Comparison of ENCODE assay signal across 11 cellular contexts in the genomic region with DNA sequence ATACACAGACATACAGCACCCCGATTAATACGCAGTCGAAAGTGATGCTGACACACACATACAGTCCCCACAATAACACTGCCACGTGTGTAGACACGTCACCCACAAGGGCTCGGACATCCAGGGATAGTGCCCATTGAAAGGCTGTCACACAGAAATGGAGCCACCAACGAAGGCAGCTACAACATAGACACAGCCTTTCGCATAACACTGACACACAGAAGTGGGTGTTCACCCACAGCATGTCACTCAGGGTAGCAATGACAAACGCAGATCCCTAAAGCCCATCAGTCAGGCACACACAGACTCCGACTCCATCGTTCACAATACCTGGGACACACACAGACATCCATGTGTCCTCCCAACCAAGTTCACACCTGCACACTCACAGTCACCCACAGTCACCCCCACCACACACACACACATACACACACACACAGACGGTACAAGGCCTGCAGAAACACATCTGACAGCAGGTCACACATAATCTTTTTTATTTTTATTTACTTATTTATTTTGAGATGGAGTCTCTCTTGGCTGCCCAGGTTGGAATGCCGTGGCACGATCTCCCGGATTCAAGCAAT. TPM values are rescaled to one million over a fixed set of nuclear protein-coding genes. Genes with fewer than 3 reads are reported as not detected.
DNase-seq lines count a peak whose midpoint lies in the region; ATAC-seq and TF ChIP-seq lines count a peak whose summit lies in the region.
"Had no signal": no experiment of that assay in that cellular context is flagged by ENCODE, and none has a peak within 500 bp of the region (broad histone marks: within the 10 kb centered on the region; RNA-seq: fewer than 3 reads in every experiment).

No MANE protein-coding gene starts in this region.

- H3K23ac ChIP-seq in trophoblast cell (ENCODE audit: low read length), result peak overlapping the region; percentile 6

- peak overlapping the region; percentile 31 for H2AK5ac ChIP-seq in trophoblast cell (ENCODE audit: low read length)

- peaks cover 5% of the 10 kb centered on the region for H3K79me2 ChIP-seq in trophoblast cell (ENCODE audit: control insufficient read depth, insufficient read depth, low read length, poor library complexity)

- no peak overlapping the region for H4K91ac ChIP-seq in trophoblast cell (ENCODE audit: low read depth, low read length)

- peak; percentile 56 for DNase-seq in G401 (ENCODE audit: low spot score)
- DNase-seq in SJCRH30, result no peak
- DNase-seq in epithelial cell of esophagus (ENCODE audit: low read depth), result no peak
- DNase-seq in trophoblast cell, result no peak
- no peak for DNase-seq in GM13977 (ENCODE audit: low spot score)
- no peak for DNase-seq in AG08395 (ENCODE audit: low spot score)
- no peak for DNase-seq in HUDEP-2 (lab: John Stamatoyannopoulos, UW; ENCODE audit: unreplicated experiment in 76 of 76)
- no peak for DNase-seq in foreskin keratinocyte
- DNase-seq: activated CD4-positive, alpha-beta T cell treated with anti-CD3 and anti-CD28 coated beads for 4 hours; NCI-H2107 had no signal

- H3K4me2 ChIP-seq in trophoblast cell (ENCODE audit: low read length), result no peak overlapping the region

- H3K4me3 ChIP-seq in SJCRH30 (peak overlapping the region; percentile 72), epithelial cell of esophagus (ENCODE audit: low read length) (peak overlapping the region; percentile 39), trophoblast cell (ENCODE audit: low read depth, low read length) (no peak overlapping the region)

- TF ChIP-seq CTCF in epithelial cell of esophagus (IDR thresholded peaks at IDR 0.05; ENCODE audit: insufficient read depth, low read depth, low read length, missing control alignments), result no peak
- no peak for TF ChIP-seq CTCF in GM13977 (IDR thresholded peaks at IDR 0.05; ENCODE audit: extremely low read depth, insufficient read depth, missing control alignments)
- TF ChIP-seq CTCF in foreskin keratinocyte (conservative IDR thresholded peaks at IDR 0.05), result no peak

- no peak overlapping the region for H2BK12ac ChIP-seq in trophoblast cell (ENCODE audit: low read length)

- H3K4me1 ChIP-seq in SJCRH30 (peaks cover 22% of the 10 kb centered on the region), trophoblast cell (ENCODE audit: control insufficient read depth in 1 of 2, insufficient read depth in 2 of 2, low read length in 2 of 2) (peaks cover 8 to 15% of the 10 kb centered on the region in 2 experiments), foreskin keratinocyte (peaks cover 6% of the 10 kb centered on the region)

- no peak for ATAC-seq in foreskin keratinocyte
- ATAC-seq: sciatic nerve had no signal

- H3K27ac ChIP-seq in SJCRH30 (peak overlapping the region; percentile 47; the same call in 1 of the 2 replicates), trophoblast cell (ENCODE audit: low read depth, low read length) (no peak overlapping the region), foreskin keratinocyte (no peak overlapping the region)

- H3K27me3 ChIP-seq in SJCRH30 (no peaks in the 10 kb centered on the region), trophoblast cell (ENCODE audit: insufficient read depth, low read length) (peaks cover 6% of the 10 kb centered on the region), foreskin keratinocyte (peaks cover 12% of the 10 kb centered on the region)

- H3K79me1 ChIP-seq in trophoblast cell (ENCODE audit: low read length), result peaks cover 6% of the 10 kb centered on the region

- no peak overlapping the region for H4K12ac ChIP-seq in trophoblast cell (ENCODE audit: low read depth, low read length)

- no peak overlapping the region for H3K18ac ChIP-seq in trophoblast cell (ENCODE audit: low read length)

- in situ Hi-C loops in G401 (cut with HindIII; ENCODE audit: low sequenced_read_pairs) (no loop called here), GM13977 (cut with MboI; ENCODE audit: low pct_unique_long_range_greater_than_20kb, low sequenced_read_pairs, unreplicated experiment) (no loop called here)

- H3K36me3 ChIP-seq in SJCRH30 (no peaks in the 10 kb centered on the region), trophoblast cell (ENCODE audit: control insufficient read depth in 1 of 2, insufficient read depth in 2 of 2, low read length in 2 of 2) (no peaks in the 10 kb centered on the region)

- no peak overlapping the region for H4K8ac ChIP-seq in trophoblast cell (ENCODE audit: low read depth, low read length)

- no peaks in the 10 kb centered on the region for H3K9me3 ChIP-seq in SJCRH30 (replicated peaks)
- H3K9me3 ChIP-seq in trophoblast cell (ENCODE audit: insufficient read depth, low read depth, low read length), result peaks cover 2% of the 10 kb centered on the region

- H3K9ac ChIP-seq in trophoblast cell (ENCODE audit: low read length), result peak overlapping the region; percentile 36

- H2AFZ ChIP-seq in trophoblast cell (ENCODE audit: insufficient read depth, low read length, poor library complexity), result no peak overlapping the region

- no peak overlapping the region for H3K14ac ChIP-seq in trophoblast cell (ENCODE audit: low read length)

- WGBS in trophoblast cell (ENCODE audit: extremely low coverage, insufficient coverage, insufficient read length), result no CpG with 5 or more reads among the region's 15 CpGs

- no peak overlapping the region for H2BK120ac ChIP-seq in trophoblast cell (ENCODE audit: insufficient read depth, low read length, poor library complexity)

- H3K4ac ChIP-seq in trophoblast cell (ENCODE audit: low read depth, low read length), result no peak overlapping the region

- H2BK5ac ChIP-seq in trophoblast cell (ENCODE audit: low read depth, low read length, poor library complexity), result no peak overlapping the region

RNA-seq across cellular contexts. Expression of a gene that starts 10.4 kb away (rescaled TPM):
- 3.0 and 6.3 TPM in 2 replicates for total RNA-seq in G401 (2014; rRNA removed; shearing (Covaris generic))
- 1.3 and 2.3 TPM in 2 replicates for total RNA-seq in SJCRH30 (2014; rRNA removed; shearing (Covaris generic))
- 1.8 and 2.0 TPM in 2 replicates for polyA plus RNA-seq in trophoblast cell (2013)
- 0.56 and 1.2 TPM in 2 replicates for total RNA-seq in foreskin keratinocyte
- polyA plus RNA-seq in foreskin keratinocyte, result 0.64 and 1.3 TPM in 2 replicates

RNA-seq across cellular contexts. Expression of a gene that starts 39.4 kb away (rescaled TPM):
- total RNA-seq in G401 (2014; rRNA removed; shearing (Covaris generic)), result 2.9 and 6.6 TPM in 2 replicates
- total RNA-seq in SJCRH30 (2014; rRNA removed; shearing (Covaris generic)), result 10.0 and 11.7 TPM in 2 replicates
- polyA plus RNA-seq in trophoblast cell (2013), result 1.1 TPM in 2 replicates
- total RNA-seq in foreskin keratinocyte, result 0.68 and 0.78 TPM in 2 replicates
- polyA plus RNA-seq in foreskin keratinocyte, result 0.33 and 0.58 TPM in 2 replicates

RNA-seq across cellular contexts. Expression of a gene that starts 39.4 kb away (rescaled TPM):
- total RNA-seq in G401 (2014; rRNA removed; shearing (Covaris generic)), result 11.9 and 17.5 TPM in 2 replicates
- total RNA-seq in SJCRH30 (2014; rRNA removed; shearing (Covaris generic)), result 10.8 and 15.3 TPM in 2 replicates
- polyA plus RNA-seq in trophoblast cell (2013), result 17.6 and 17.8 TPM in 2 replicates
- total RNA-seq in foreskin keratinocyte, result 28.9 and 29.0 TPM in 2 replicates
- polyA plus RNA-seq in foreskin keratinocyte, result 25.9 and 27.9 TPM in 2 replicates
